Comparison of ENCODE assay signal across 15 cellular contexts in the genomic region with DNA sequence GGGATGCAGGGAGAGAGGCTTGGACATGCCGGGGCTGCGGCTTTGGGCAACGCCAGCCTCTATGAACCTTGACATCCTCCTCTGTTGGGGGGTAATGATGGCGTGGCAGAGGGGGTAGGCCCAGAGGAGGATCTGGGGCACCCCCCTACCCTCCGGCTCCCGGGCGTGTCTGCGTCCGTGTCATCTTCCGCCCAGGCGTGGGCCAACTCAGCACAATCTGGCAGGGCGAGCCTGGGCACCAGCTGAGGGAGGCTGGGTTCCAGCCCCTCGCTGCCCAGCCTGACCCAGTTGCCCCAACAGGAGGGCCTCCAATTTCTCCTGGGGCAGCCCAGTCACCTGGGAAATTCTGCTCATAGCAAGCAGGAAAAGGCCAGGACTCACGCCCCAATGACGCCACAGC.
DNase-seq lines count a peak whose midpoint lies in the region; ATAC-seq, FAIRE-seq and TF ChIP-seq lines count a peak whose summit lies in the region.
"Had no signal": no experiment of that assay in that cellular context is flagged by ENCODE, and none has a peak within 500 bp of the region (broad histone marks: within the 10 kb centered on the region; RNA-seq: fewer than 3 reads in every experiment).

No MANE protein-coding gene starts in this region.

- no peaks in the 10 kb centered on the region for H3K9me3 Mint-ChIP-seq in activated T-helper 17 cell treated with anti-CD3 and anti-CD28 coated beads, Interleukin-2, amount 50 U/mL, for 72 hours
- H3K9me3 Mint-ChIP-seq: activated T-helper 2 cell treated with anti-CD3 and anti-CD28 coated beads, Interferon-gamma antibody, Interleukin-2, Interleukin-4, amounts not matched to agents 10 μg/mL and 5 μg/mL and 100 μg/mL, durations not matched to agents 14 hours and 24 hours and 36 hours; naive thymus-derived CD4-positive, alpha-beta T cell had no signal

- no peaks in the 10 kb centered on the region for H3K36me3 ChIP-seq in Panc1 (ENCODE audit: control insufficient read depth, insufficient read depth, low read length)
- H3K36me3 ChIP-seq in ovary: no peaks in the 10 kb centered on the region

- POLR2A ChIA-PET in A549 (lab: Yijun Ruan, JAX): interaction anchor here (1.4 to 3.7 kb wide), 2 partner anchors 107 to 109 kb away, joined by 4 to 17 read pairs; partner anchors contain the start of gene CSNK1A1
- POLR2A ChIA-PET in Panc1 (lab: Charles Lee): no interaction called here

- no peak for TF ChIP-seq POLR2A in A549 (IDR thresholded peaks at IDR 0.05; ENCODE audit: low read length)
- TF ChIP-seq POLR2A in ovary (IDR thresholded peaks at IDR 0.05): no peak

- CTCF ChIA-PET in A549 (lab: Yijun Ruan, JAX) (interaction anchor here (0.7 to 52.1 kb wide), 34 partner anchors 9 to 179 kb away, joined by 3 to 1709 read pairs (median 8); partner anchors contain the start of genes CSNK1A1, GRPEL2, IL17B and PCYOX1L), Panc1 (lab: Charles Lee) (interaction anchor here (1.4 to 2.0 kb wide), 2 partner anchors 110 to 123 kb away, joined by 4 to 8 read pairs; partner anchors contain the start of gene CSNK1A1)

- no peak overlapping the region for H3K27ac Mint-ChIP-seq in activated T-helper 17 cell treated with anti-CD3 and anti-CD28 coated beads, Interleukin-2, amount 50 U/mL, for 72 hours
- H3K27ac Mint-ChIP-seq: activated T-helper 2 cell treated with anti-CD3 and anti-CD28 coated beads, Interferon-gamma antibody, Interleukin-2, Interleukin-4, amounts not matched to agents 10 μg/mL and 5 μg/mL and 100 μg/mL, durations not matched to agents 14 hours and 24 hours and 36 hours had no signal

- no peak for TF ChIP-seq EP300 in A549 (IDR thresholded peaks at IDR 0.05)
- no peak for TF ChIP-seq EP300 in ovary (IDR thresholded peaks at IDR 0.05)

- no peak for FAIRE-seq in A549 (lab: Jason Lieb, UNC)
- FAIRE-seq: TTC549, urothelium cell line had no signal

- ATAC-seq in A549 (no peak), Panc1 (no peak), GM19035 (IDR thresholded peaks at IDR 0.05; ENCODE audit: unreplicated experiment) (no peak)
- ATAC-seq in activated T-helper 17 cell treated with anti-CD3 and anti-CD28 coated beads, Interleukin-2, amount 50 U/mL, for 72 hours (replicated peaks): no peak

- no peak overlapping the region for H3K4me3 Mint-ChIP-seq in activated T-helper 17 cell treated with anti-CD3 and anti-CD28 coated beads, Interleukin-2, amount 50 U/mL, for 72 hours
- H3K4me3 Mint-ChIP-seq: naive thymus-derived CD4-positive, alpha-beta T cell had no signal

- in situ Hi-C loops in Panc1 (cut with HindIII; ENCODE audit: low pct_unique_long_range_greater_than_20kb, low sequenced_read_pairs): no loop called here

- intact Hi-C loops in Panc1 (cut with micrococcal nuclease; ENCODE audit: unreplicated experiment): loop anchor here (2.0 to 5.0 kb wide), 3 partner anchors 123 to 180 kb away; no protein-coding TSS in a partner anchor
- intact Hi-C loops in ovary (cut with DNase I): loop anchor here in 2 of 4 donors (2.0 to 5.0 kb wide), 2 partner anchors 105 to 109 kb away; partner anchors contain the start of gene CSNK1A1 (in 1 of the 2)

- TF ChIP-seq CTCF in A549 (IDR thresholded peaks at IDR 0.05) (no peak), Panc1 (IDR thresholded peaks at IDR 0.05) (no peak), ovary (IDR thresholded peaks at IDR 0.05) (no peak)

- H3K4me1 Mint-ChIP-seq in activated T-helper 17 cell treated with anti-CD3 and anti-CD28 coated beads, Interleukin-2, amount 50 U/mL, for 72 hours: peaks cover 20% of the 10 kb centered on the region

- no peak overlapping the region for H3K4me3 ChIP-seq in A549
- no peak overlapping the region for H3K4me3 ChIP-seq in Panc1 (ENCODE audit: low read depth in 2 of 2, low read length in 2 of 2)
- H3K4me3 ChIP-seq in ovary: no peak overlapping the region
- H3K4me3 ChIP-seq: coronary artery had no signal

- TF ChIP-seq RAD21 in A549 (conservative IDR thresholded peaks at IDR 0.05 in 1 of 2, IDR thresholded peaks at IDR 0.05 in 1 of 2): no peak

- H3K27me3 ChIP-seq in Panc1 (ENCODE audit: control insufficient read depth, insufficient read depth, low read length) (no peaks in the 10 kb centered on the region), ovary (no peaks in the 10 kb centered on the region)

- H3K4me2 ChIP-seq in A549: no peak overlapping the region

- peaks cover 39% of the 10 kb centered on the region for H3K4me1 ChIP-seq in A549
- H3K4me1 ChIP-seq in Panc1 (ENCODE audit: control insufficient read depth, insufficient read depth, low read length): peaks cover 33% of the 10 kb centered on the region
- H3K4me1 ChIP-seq in ovary (ENCODE audit: insufficient read depth): peaks cover 10% of the 10 kb centered on the region

- H3K36me3 Mint-ChIP-seq in activated T-helper 17 cell treated with anti-CD3 and anti-CD28 coated beads, Interleukin-2, amount 50 U/mL, for 72 hours (ENCODE audit: low read depth): no peaks in the 10 kb centered on the region
- H3K36me3 Mint-ChIP-seq: naive thymus-derived CD4-positive, alpha-beta T cell had no signal

- BruUV-seq in Panc1 (replicated peaks; lab: Mats Ljungman, UMichigan): no TSS peak

- H3K9me3 ChIP-seq in A549: no peaks in the 10 kb centered on the region
- peaks cover 3% of the 10 kb centered on the region; the same call in 1 of the 2 replicates for H3K9me3 ChIP-seq in Panc1 (ENCODE audit: control insufficient read depth, insufficient read depth, low read depth, low read length)
- H3K9me3 ChIP-seq in ovary: no peaks in the 10 kb centered on the region

- H3K27me3 Mint-ChIP-seq in activated T-helper 17 cell treated with anti-CD3 and anti-CD28 coated beads, Interleukin-2, amount 50 U/mL, for 72 hours: no peaks in the 10 kb centered on the region
- H3K27me3 Mint-ChIP-seq: naive thymus-derived CD4-positive, alpha-beta T cell had no signal

- 64% methylated on average over 14 of the region's 15 CpGs for WGBS in A549 (ENCODE audit: missing lambda C conversion rate)
- 78 to 82% (median 81%) methylated on average over 15 of the region's 15 CpGs for WGBS in ovary, 3 donors

- H3K27ac ChIP-seq in A549 (peak overlapping the region; percentile 56 to 83; a peak in 4 of 6 replicates), Panc1 (ENCODE audit: low read length) (peak overlapping the region; percentile 78; the same call in 1 of the 2 replicates), epithelial cell of prostate (peak overlapping the region; percentile 86), ovary (peak overlapping the region; percentile 7 to 90)

- DNase-seq in A549 (ENCODE audit: low read depth in 1 of 2, low spot score in 1 of 2) (no peak), Panc1 (ENCODE audit: low read depth, low spot score) (no peak), epithelial cell of prostate (ENCODE audit: low read depth, low spot score) (no peak), ovary (peak in 1 of 5 donors; percentile 30), hippocampal formation (lab: John Stamatoyannopoulos, UW) (no peak)
- DNase-seq in effector CD8-positive, alpha-beta T cell (lab: John Stamatoyannopoulos, UW): no peak
- DNase-seq: NCI-H2171, NCI-H524 treated with DMSO at 0.1 percent for 48 hours had no signal

TF ChIP-seq in A549, 52 proteins besides CTCF, POLR2A, EP300 and RAD21:
- TF ChIP-seq KDM1A (IDR thresholded peaks at IDR 0.05; ENCODE audit: low read depth) (no peak), FOSB (CRISPR knock-in tag; IDR thresholded peaks at IDR 0.05) (no peak), GATA3 (IDR thresholded peaks at IDR 0.05; ENCODE audit: borderline replicate concordance) (no peak)
TF ChIP-seq in A549: peak in this region for 0.
